Comparison of ENCODE assay signal across 10 cellular contexts in the genomic region with DNA sequence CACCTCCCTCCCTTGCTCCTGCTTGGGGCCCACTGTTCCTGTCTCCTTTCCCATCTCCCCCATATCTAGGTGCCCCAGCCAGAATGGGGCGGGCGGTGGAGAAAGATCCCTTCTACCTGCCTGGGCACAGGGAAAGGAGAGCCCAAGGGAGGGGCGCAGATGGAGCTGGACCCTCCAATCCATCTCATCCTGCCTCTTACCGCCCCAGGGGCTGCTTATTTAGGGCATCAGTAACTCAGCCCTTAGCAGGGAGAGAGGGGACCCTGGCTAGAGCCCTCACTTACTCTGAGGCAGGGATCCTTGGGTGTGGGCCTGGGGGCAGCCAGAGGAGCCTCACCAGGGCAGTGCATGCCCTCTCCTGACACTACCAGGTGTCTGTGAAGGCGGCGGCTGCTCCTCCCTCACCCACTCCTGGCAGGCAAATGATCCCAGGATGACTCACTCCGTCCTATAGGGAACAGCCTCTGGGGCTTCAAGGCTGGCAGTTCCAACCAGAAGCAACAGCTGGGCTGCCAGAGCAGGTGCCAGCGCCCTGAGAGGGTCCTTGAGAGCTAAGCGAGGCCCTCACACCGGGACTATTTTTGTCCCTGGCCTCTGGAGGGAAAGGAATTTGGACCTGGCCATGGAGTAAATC. TPM values are rescaled to one million over a fixed set of nuclear protein-coding genes. Genes with fewer than 3 reads are reported as not detected.
DNase-seq lines count a peak whose midpoint lies in the region; ATAC-seq, FAIRE-seq and TF ChIP-seq lines count a peak whose summit lies in the region.
"Had no signal": no experiment of that assay in that cellular context is flagged by ENCODE, and none has a peak within 500 bp of the region (broad histone marks: within the 10 kb centered on the region; RNA-seq: fewer than 3 reads in every experiment).

No MANE protein-coding gene starts in this region.

- H3K79me2 ChIP-seq in H1 (ENCODE audit: control insufficient read depth in 1 of 2, insufficient read depth in 2 of 2, low read length in 2 of 2) = peaks cover 0 to 28% of the 10 kb centered on the region in 2 experiments; a peak in 2 of 4 replicates

- H2AK5ac ChIP-seq in H1 (ENCODE audit: low read depth, low read length) = no peak overlapping the region

- no peak overlapping the region for H2BK20ac ChIP-seq in H1 (ENCODE audit: low read length)

- peaks cover 10 to 15% of the 10 kb centered on the region in 2 experiments for H4K20me1 ChIP-seq in H1 (replicated peaks in 1 of 2; ENCODE audit: control insufficient read depth in 1 of 2, insufficient read depth in 2 of 2, low read length in 2 of 2)

- H2BK12ac ChIP-seq in H1 (ENCODE audit: low read depth, low read length) = no peak overlapping the region

- peak overlapping the region; percentile 45 for H3K4me3 Mint-ChIP-seq in osteocyte (ENCODE audit: unreplicated experiment)
- no peak overlapping the region for H3K4me3 Mint-ChIP-seq in T-cell

- H2BK15ac ChIP-seq in H1 (ENCODE audit: low read length) = no peak overlapping the region

- no peak overlapping the region for H4K8ac ChIP-seq in H1 (ENCODE audit: extremely low read depth, insufficient read depth, low read length)

- no peak overlapping the region for H3K4me2 ChIP-seq in H1 (ENCODE audit: insufficient read depth in 1 of 2, low read depth in 2 of 2, low read length in 2 of 2)

- H2AFZ ChIP-seq in H1 (ENCODE audit: low read length) = no peak overlapping the region

- H3K23ac ChIP-seq in H1 (ENCODE audit: insufficient read length) = no peak overlapping the region

- H3K27me3 Mint-ChIP-seq in osteocyte (ENCODE audit: unreplicated experiment) (no peaks in the 10 kb centered on the region), T-cell (peaks cover 26 to 43% of the 10 kb centered on the region in 2 donors)

- peaks cover 15% of the 10 kb centered on the region for H3K79me1 ChIP-seq in H1 (ENCODE audit: low read depth, low read length)

- TF ChIP-seq CTCF in H1 (IDR thresholded peaks at IDR 0.05; ENCODE audit: control extremely low read depth in 1 of 3, insufficient read depth in 1 of 3, low read depth in 1 of 3, low read length in 3 of 3) (no peak), osteocyte (IDR thresholded peaks at IDR 0.05) (no peak)

- H3K9me3 Mint-ChIP-seq in osteocyte (ENCODE audit: unreplicated experiment) (no peaks in the 10 kb centered on the region), T-cell (no peaks in the 10 kb centered on the region)
- H3K9me3 Mint-ChIP-seq: effector memory CD8-positive, alpha-beta T cell had no signal

- peaks cover 11% of the 10 kb centered on the region; the same call in 1 of the 2 replicates for H3K23me2 ChIP-seq in H1 (ENCODE audit: low read depth, low read length)

- POLR2A ChIA-PET in H1 (lab: Charles Lee; ENCODE audit: partially characterized antibody) = interaction anchor here (0.6 to 9.2 kb wide), 10 partner anchors 8 to 205 kb away, joined by 3 to 158 read pairs (median 3); a partner anchor contains a TSS
- POLR2A ChIA-PET in T-cell (lab: Charles Lee) = no interaction called here

- DNase-seq in GM19238 (ENCODE audit: insufficient read length, low spot score) (peak; percentile 3), NCI-H510A (lab: John Stamatoyannopoulos, UW) (peak; percentile 82), H1 (ENCODE audit: low read depth in 1 of 2, low spot score in 2 of 2) (no peak), osteocyte (ENCODE audit: extremely low spot score, unreplicated experiment) (peak; percentile 85), inferior parietal cortex (ENCODE audit: extremely low spot score) (no peak), T-cell (no peak), MV-4-11 (lab: John Stamatoyannopoulos, UW) (no peak)
- DNase-seq: effector memory CD8-positive, alpha-beta T cell had no signal

- no peaks in the 10 kb centered on the region for H3K36me3 ChIP-seq in H1 (ENCODE audit: control insufficient read depth in 2 of 4, insufficient read depth in 4 of 4, low read length in 3 of 4)

- no peak overlapping the region for H3K56ac ChIP-seq in H1 (replicated peaks; ENCODE audit: insufficient read length, low read depth, low read length)

- no peak for FAIRE-seq in H1 (lab: Jason Lieb, UNC)

- H3K9me3 ChIP-seq in H1 (ENCODE audit: insufficient read depth in 2 of 2, low read depth in 1 of 2, low read length in 1 of 2) = no peaks in the 10 kb centered on the region

- no peak overlapping the region for H3K4me3 ChIP-seq in H1 (ENCODE audit: extremely low read depth in 1 of 4, insufficient read depth in 2 of 4, low read depth in 3 of 4, low read length in 4 of 4)

- no peak for TF ChIP-seq EP300 in H1 (IDR thresholded peaks at IDR 0.05; ENCODE audit: borderline replicate concordance in 1 of 2, low read depth in 2 of 2, low read length in 2 of 2)

- H3K27me3 ChIP-seq in H1 (replicated peaks in 1 of 4; ENCODE audit: control insufficient read depth in 3 of 4, extremely low read depth in 1 of 4, insufficient read depth in 3 of 4, low read length in 3 of 4) = no peaks in the 10 kb centered on the region

- no peak for TF ChIP-seq RAD21 in H1 (IDR thresholded peaks at IDR 0.05 in 1 of 2, conservative IDR thresholded peaks at IDR 0.05 in 1 of 2; ENCODE audit: low read depth in 2 of 2, low read length in 2 of 2)

- peaks cover 0 to 19% (median 16%) of the 10 kb centered on the region in 4 experiments; a peak in 6 of 7 replicates for H3K4me1 ChIP-seq in H1 (replicated peaks in 1 of 4; ENCODE audit: control insufficient read depth in 3 of 4, insufficient read depth in 4 of 4, low read length in 3 of 4)

- H3K36me3 Mint-ChIP-seq in osteocyte (ENCODE audit: unreplicated experiment) = no peaks in the 10 kb centered on the region
- H3K36me3 Mint-ChIP-seq in T-cell = no peaks in the 10 kb centered on the region

- H2BK5ac ChIP-seq in H1 (ENCODE audit: low read depth, low read length) = no peak overlapping the region

- H3K27ac Mint-ChIP-seq in osteocyte (ENCODE audit: unreplicated experiment) (peak overlapping the region; percentile 71), T-cell (no peak overlapping the region)
- H3K27ac Mint-ChIP-seq: effector memory CD8-positive, alpha-beta T cell had no signal

- no peak overlapping the region; the same call in 1 of the 2 replicates for H3K18ac ChIP-seq in H1 (ENCODE audit: extremely low read depth, low read length)

- H3K27ac ChIP-seq in H1 (ENCODE audit: low read depth, low read length) = no peak overlapping the region

- H4K5ac ChIP-seq in H1 (ENCODE audit: insufficient read length, low read depth, low read length) = no peak overlapping the region

- 83% methylated on average over 7 of the region's 10 CpGs; no CpG with 5 or more reads in 1 of the 2 experiments for WGBS in H1 (ENCODE audit: extremely low coverage in 1 of 2, insufficient coverage in 1 of 2, insufficient read length in 1 of 2, insufficient replicate concordance in 2 of 2, low coverage in 1 of 2, low lambda C conversion rate in 2 of 2, missing lambda C conversion rate in 1 of 2), 2 experiments

- no peak overlapping the region for H3K14ac ChIP-seq in H1 (ENCODE audit: insufficient read length)

- no peak overlapping the region for H4K91ac ChIP-seq in H1 (replicated peaks; ENCODE audit: insufficient read length, low read length)

- H3K4me1 Mint-ChIP-seq in osteocyte (ENCODE audit: unreplicated experiment) = peaks cover 66% of the 10 kb centered on the region
- peaks cover 5 to 14% (median 8%) of the 10 kb centered on the region in 3 donors for H3K4me1 Mint-ChIP-seq in T-cell

- CTCF ChIA-PET in H1 (lab: Charles Lee; ENCODE audit: partially characterized antibody) (interaction anchor here (0.8 to 3.5 kb wide), 7 partner anchors 11 to 69 kb away, joined by 3 to 20 read pairs (median 3); no protein-coding TSS in a partner anchor), T-cell (lab: Charles Lee) (no interaction called here)

- H3K4ac ChIP-seq in H1 (replicated peaks; ENCODE audit: insufficient read length, low read depth, low read length) = no peak overlapping the region

- no peak overlapping the region for H3K9ac ChIP-seq in H1 (replicated peaks in 1 of 4; ENCODE audit: extremely low read depth in 1 of 4, low read depth in 3 of 4, low read length in 3 of 4)

- no peak for TF ChIP-seq POLR2A in H1 (IDR thresholded peaks at IDR 0.05; ENCODE audit: control extremely low read depth in 1 of 2, low read depth in 2 of 2, low read length in 2 of 2)

- no peak overlapping the region for H2BK120ac ChIP-seq in H1 (replicated peaks; ENCODE audit: low read depth, low read length)

- ATAC-seq in T-cell (replicated peaks in 1 of 4) (no peak), GM18861 (IDR thresholded peaks at IDR 0.05; ENCODE audit: unreplicated experiment) (no peak)
- ATAC-seq: effector memory CD8-positive, alpha-beta T cell had no signal

TF ChIP-seq in H1, 55 proteins besides CTCF, POLR2A, EP300 and RAD21:
- TF ChIP-seq KDM1A (IDR thresholded peaks at IDR 0.05; ENCODE audit: borderline replicate concordance, low read length) (no peak), JUND (IDR thresholded peaks at IDR 0.05; ENCODE audit: low read length) (0 out of 2 replicates have a peak, but pooled peaks have one; percentile 34)

RNA-seq across cellular contexts. Expression of a gene that starts 16.3 kb away (rescaled TPM):
- total RNA-seq in H1 (2021; fragmentation: NEBNext Ultra II Directional; extraction: Animal tissue kit (Norgen Biotek cat#: 25700)) = 103 and 105 TPM in 2 replicates
- 59.8 and 93.8 TPM in 2 replicates for polyA plus RNA-seq in H1 (2011; rRNA removed)
- 51.9 TPM for polyA plus RNA-seq in H1 (2011; cell fraction: cytosol; rRNA removed)
- polyA plus RNA-seq in H1 (2011; cell fraction: nucleus; rRNA removed) = 130 TPM
- 42.6 to 68.8 TPM (median 64.7 TPM) in 4 replicates for polyA plus RNA-seq in H1 (2012, experiment 1 of 2)
- 54.8 TPM for polyA plus RNA-seq in H1 (2012, experiment 2 of 2)
- 83.5 TPM for polyA plus RNA-seq in H1 (2013, experiment 1 of 2)
- 83.4 TPM for polyA plus RNA-seq in H1 (2013, experiment 2 of 2)
- polyA minus RNA-seq in H1 (2011; rRNA and poly(A)+ RNA removed) = 19.1 and 21.8 TPM in 2 replicates
- 43.2 TPM for polyA minus RNA-seq in H1 (2011; cell fraction: cytosol; rRNA and poly(A)+ RNA removed)
- polyA minus RNA-seq in H1 (2011; cell fraction: nucleus; rRNA and poly(A)+ RNA removed) = 75.0 TPM
- total RNA-seq in osteocyte (126 and 138 TPM in 2 replicates), T-cell (1 to 10 TPM in 2 of 5 donors, under 1 TPM in 3; 0.49 to 1.6 (median 0.98) TPM)

RNA-seq across cellular contexts. Expression of a gene that starts 49.0 kb away (rescaled TPM):
- not detected in 2 replicates for total RNA-seq in H1 (2021; fragmentation: NEBNext Ultra II Directional; extraction: Animal tissue kit (Norgen Biotek cat#: 25700))
- not detected in 2 replicates for polyA plus RNA-seq in H1 (2011; rRNA removed)
- not detected for polyA plus RNA-seq in H1 (2011; cell fraction: cytosol; rRNA removed)
- not detected for polyA plus RNA-seq in H1 (2011; cell fraction: nucleus; rRNA removed)
- not detected in 4 replicates for polyA plus RNA-seq in H1 (2012, experiment 1 of 2)
- polyA plus RNA-seq in H1 (2012, experiment 2 of 2) = not detected
- not detected for polyA plus RNA-seq in H1 (2013, experiment 1 of 2)
- polyA plus RNA-seq in H1 (2013, experiment 2 of 2) = not detected
- not detected in 2 replicates for polyA minus RNA-seq in H1 (2011; rRNA and poly(A)+ RNA removed)
- not detected for polyA minus RNA-seq in H1 (2011; cell fraction: cytosol; rRNA and poly(A)+ RNA removed)
- not detected for polyA minus RNA-seq in H1 (2011; cell fraction: nucleus; rRNA and poly(A)+ RNA removed)
- total RNA-seq in osteocyte = not detected in 2 replicates
- 1 to 10 TPM in 3 of 5 donors, not detected in 2; 6.1 to 8.3 (median 7.9) TPM for total RNA-seq in T-cell
- total RNA-seq: SK-MEL-5 had no signal

Comparison
In these comparisons a context has a peak if more than half of its experiments do, and no peak if none do; other contexts are left out.
1. DNase-seq: peak in GM19238 (single experiment), NCI-H510A (single experiment) and osteocyte (single experiment); none in H1 (0 of 2), inferior parietal cortex (single experiment), T-cell (0 of 34) and MV-4-11 (single experiment).
2. RNA of a gene that starts 16.3 kb away (total RNA-seq): 126 to 138 TPM in osteocyte and 103 to 105 TPM in H1; 0.49 to 1.6 TPM in T-cell; every median in the first group is over 10 times any median in the second.